Comparison of ENCODE assay signal across 8 cellular contexts in genomic region chr7:155644178-155644970, GRCh38. TPM values are rescaled to one million over a fixed set of nuclear protein-coding genes. Genes with fewer than 3 reads are reported as not detected.
A peak's percentile ranks its signal among the peaks of the same experiment; 100 is the strongest.
DNase-seq lines count a peak whose midpoint lies in the region; ATAC-seq lines count a peak whose summit lies in the region.

Gene RBM33 (plus strand): TSS chr7:155644661. CDS start chr7:155644877, 216 bp downstream.

- H3K4me1 Mint-ChIP-seq in naive B cell, result peaks cover 30 to 46% (median 46%) of the 10 kb centered on the region in 3 donors
- peaks cover 39% of the 10 kb centered on the region for H3K4me1 Mint-ChIP-seq in stimulated activated effector memory CD8-positive, alpha-beta T cell treated with anti-CD3 and anti-CD28 coated beads, Interleukin-12 subunit alpha, Interleukin-12 subunit beta, amount 100 ng/mL, for 72 hours

- peak; percentile 77 for ATAC-seq in GM21737 (IDR thresholded peaks at IDR 0.05; ENCODE audit: unreplicated experiment)
- ATAC-seq in naive B cell (ENCODE audit: low read depth in 2 of 2), result peak; percentile 81
- ATAC-seq in stimulated activated effector memory CD8-positive, alpha-beta T cell treated with anti-CD3 and anti-CD28 coated beads, Interleukin-12 subunit alpha, Interleukin-12 subunit beta, amount 100 ng/mL, for 72 hours, result peak; percentile 92

- H3K27me3 Mint-ChIP-seq in naive B cell, result no peaks in the 10 kb centered on the region

- peak within 1 kb of the TSS; percentile 96 to 100 (median 100) for H3K27ac Mint-ChIP-seq in naive B cell
- peak within 1 kb of the TSS; percentile 99 for H3K27ac Mint-ChIP-seq in stimulated activated effector memory CD8-positive, alpha-beta T cell treated with anti-CD3 and anti-CD28 coated beads, Interleukin-12 subunit alpha, Interleukin-12 subunit beta, amount 100 ng/mL, for 72 hours

- H3K9me3 Mint-ChIP-seq in naive B cell, result peaks cover 5 to 13% (median 8%) of the 10 kb centered on the region in 7 donors
- H3K9me3 Mint-ChIP-seq in stimulated activated effector memory CD8-positive, alpha-beta T cell treated with anti-CD3 and anti-CD28 coated beads, Interleukin-12 subunit alpha, Interleukin-12 subunit beta, amount 100 ng/mL, for 72 hours, result peaks cover 8% of the 10 kb centered on the region

- DNase-seq in DMS79 treated with DMSO at 0.1 percent for 48 hours (lab: John Stamatoyannopoulos, UW) (peak; percentile 72), KG1 (lab: John Stamatoyannopoulos, UW) (peak; percentile 68), RKO (ENCODE audit: low spot score) (peak; percentile 92), activated T-helper 1 cell treated with Interleukin-2 at 50 U/mL for 16 hours (ENCODE audit: low read depth) (peak; percentile 62), fibroblast of gingiva (ENCODE audit: low read depth) (peak; percentile 85), naive B cell (peak; percentile 85)
- DNase-seq in stimulated activated effector memory CD8-positive, alpha-beta T cell treated with anti-CD3 and anti-CD28 coated beads, Interleukin-12 subunit alpha, Interleukin-12 subunit beta, amount 100 ng/mL, for 72 hours (ENCODE audit: low spot score in 2 of 2), result peak; percentile 77 to 91

- peaks cover 20 to 37% of the 10 kb centered on the region in 2 donors for H3K36me3 Mint-ChIP-seq in naive B cell
- peaks cover 84% of the 10 kb centered on the region for H3K36me3 Mint-ChIP-seq in stimulated activated effector memory CD8-positive, alpha-beta T cell treated with anti-CD3 and anti-CD28 coated beads, Interleukin-12 subunit alpha, Interleukin-12 subunit beta, amount 100 ng/mL, for 72 hours

- H3K4me3 Mint-ChIP-seq in naive B cell, result peak within 1 kb of the TSS; percentile 90 to 100 (median 97)
- H3K4me3 Mint-ChIP-seq in stimulated activated effector memory CD8-positive, alpha-beta T cell treated with anti-CD3 and anti-CD28 coated beads, Interleukin-12 subunit alpha, Interleukin-12 subunit beta, amount 100 ng/mL, for 72 hours, result peak within 1 kb of the TSS; percentile 95

RNA-seq across cellular contexts. Expression of gene RBM33, which starts in this region (rescaled TPM):
- 10 to 100 TPM; 26.1 to 87.0 (median 44.6) TPM for polyA plus RNA-seq in naive B cell (ENCODE audit: low read depth in 6 of 6)

Comparison
In these comparisons a context has a peak if more than half of its experiments do, and no peak if none do; other contexts are left out.
1. Peak in every context shown above with its lines: DNase-seq and ATAC-seq.